24 cellular contexts compared by ENCODE assay signal in the genomic region with DNA sequence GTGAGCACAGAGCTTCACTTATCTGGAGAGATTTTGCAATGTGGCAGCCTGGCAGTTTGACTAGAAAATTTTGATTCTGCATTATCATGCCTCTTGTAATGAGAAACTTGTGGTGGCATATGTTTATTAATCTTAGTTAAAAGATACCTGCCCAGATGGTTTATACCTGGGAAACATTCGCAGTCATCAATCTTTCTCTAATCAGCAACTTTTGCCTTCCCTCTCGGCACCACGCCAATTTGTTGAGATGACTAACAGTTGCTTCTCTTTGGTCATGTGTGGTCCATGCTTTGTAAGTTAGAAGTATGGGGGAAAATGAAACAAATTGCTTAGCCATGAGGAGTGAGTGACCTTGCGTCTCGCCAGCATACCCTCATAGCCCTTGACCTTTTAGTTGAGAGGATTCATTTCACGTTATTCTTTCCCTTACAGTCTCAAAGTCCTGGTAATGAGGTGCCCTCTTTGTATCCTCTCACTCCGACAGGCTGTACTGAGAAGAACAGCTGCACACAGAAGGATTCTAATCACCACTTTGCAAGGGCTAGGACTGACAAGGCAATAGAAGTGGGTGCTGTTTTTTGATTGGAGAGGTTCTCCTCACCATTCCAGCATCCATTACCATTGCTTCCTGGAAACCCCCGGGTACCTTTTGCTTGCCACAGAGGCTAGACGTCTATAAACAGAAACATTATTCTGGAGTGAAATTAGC.
"Had no signal": no experiment of that assay in that cellular context is flagged by ENCODE, and none has a peak within 500 bp of the region (broad histone marks: within the 10 kb centered on the region; RNA-seq: fewer than 3 reads in every experiment).

No MANE protein-coding gene starts in this region.

- DNase-seq: activated CD4-positive, alpha-beta T cell treated with anti-CD3 and anti-CD28 coated beads, Interleukin-2, amount 50 U/mL, for 1 hour; activated CD8-positive, alpha-beta memory T cell treated with anti-CD3 and anti-CD28 coated beads, Interleukin-2, amount 50 U/mL, for 4 hours; activated effector memory CD4-positive, alpha-beta T cell treated with Interleukin-2 at 50 U/mL for 16 hours; activated naive CD4-positive, alpha-beta T cell treated with anti-CD3 and anti-CD28 coated beads, Interleukin-2, amount 10 ng/mL, durations not matched to agents 7 days and 5 days; activated naive CD8-positive, alpha-beta T cell treated with anti-CD3 and anti-CD28 coated beads, Interleukin-2, amount 50 U/mL, for 24 hours; activated T-cell treated with anti-CD3 and anti-CD28 coated beads, Interleukin-2, amount 50 U/mL, for 4 hours; dermis blood vessel endothelial cell; effector memory CD4-positive, alpha-beta T cell; esophagus squamous epithelium; hypothalamus; mesenchymal stem cell; natural killer cell; sigmoid colon; spleen; stimulated activated CD4-positive, alpha-beta T cell treated with anti-CD3 and anti-CD28 coated beads, Interleukin-4, amount 100 ng/mL, for 4 hours; T1000; testis had no signal

- H3K36me3 ChIP-seq: esophagus squamous epithelium, sigmoid colon, spleen had no signal

- H3K4me1 ChIP-seq: esophagus squamous epithelium, foreskin keratinocyte, parathyroid adenoma, sigmoid colon, spleen, testis had no signal

- H3K27me3 ChIP-seq: esophagus squamous epithelium, foreskin keratinocyte, sigmoid colon, spleen, testis had no signal

- H3K9me3 ChIP-seq: esophagus squamous epithelium, sigmoid colon, testis had no signal

- ATAC-seq: activated CD4-positive, CD25-positive, alpha-beta regulatory T cell treated with anti-CD3 and anti-CD28 coated beads, Interleukin-2, amount 50 U/mL, for 24 hours; activated naive CD8-positive, alpha-beta T cell treated with anti-CD3 and anti-CD28 coated beads, Interleukin-2, amount 50 U/mL, for 24 hours; activated T-cell treated with anti-CD3 and anti-CD28 coated beads, Interleukin-2, amount 50 U/mL, for 4 hours; foreskin keratinocyte; natural killer cell; stimulated activated memory B cell treated with anti-CD40 and anti-IgM and Interleukin-4, amounts not matched to agents 10 μg/mL and 1 μg/mL and 100 μg/mL, for 72 hours had no signal

- FAIRE-seq: astrocyte, bronchial epithelial cell, keratinocyte had no signal

- H3K4me3 ChIP-seq: esophagus squamous epithelium, sigmoid colon, spleen, testis had no signal
